Comparison of ENCODE assay signal across 27 cellular contexts in genomic region chr3:142952272-142953193, GRCh38. TPM values are rescaled to one million over a fixed set of nuclear protein-coding genes. Genes with fewer than 3 reads are reported as not detected.
"Had no signal": no experiment of that assay in that cellular context is flagged by ENCODE, and none has a peak within 500 bp of the region (broad histone marks: within the 10 kb centered on the region; RNA-seq: fewer than 3 reads in every experiment).

No MANE protein-coding gene starts in this region.

- H3K36me3 Mint-ChIP-seq: memory B cell; naive thymus-derived CD8-positive, alpha-beta T cell had no signal

- H3K4me3 Mint-ChIP-seq: activated CD4-positive, alpha-beta memory T cell treated with anti-CD3 and anti-CD28 coated beads, Interleukin-2, amount 10 ng/mL, durations not matched to agents 7 days and 5 days; activated CD4-positive, alpha-beta T cell treated with anti-CD3 and anti-CD28 coated beads, Interleukin-2, amount 10 ng/mL, durations not matched to agents 7 days and 5 days; activated T-cell treated with anti-CD3 and anti-CD28 coated beads, Interleukin-2, amount 50 U/mL, for 4 hours; activated T-helper 17 cell treated with anti-CD3 and anti-CD28 coated beads, Interleukin-2, amount 50 U/mL, for 72 hours; central memory CD8-positive, alpha-beta T cell; dendritic cell treated with granulocyte-macrophage colony-stimulating factor and Interleukin-4, amounts not matched to agents 40 ng/mL and 50 ng/mL, for 4 days; memory B cell; naive thymus-derived CD8-positive, alpha-beta T cell; neural crest cell; T-helper 2 cell treated with Interferon-gamma antibody and Interleukin-4, amounts not matched to agents 5 μg/mL and 100 μg/mL, for 36 hours had no signal

- FAIRE-seq: islet of Langerhans had no signal

- H3K4me1 ChIP-seq: suprapubic skin, upper lobe of right lung had no signal

- H3K4me1 Mint-ChIP-seq: activated T-helper 17 cell treated with anti-CD3 and anti-CD28 coated beads, Interleukin-2, amount 50 U/mL, for 72 hours; central memory CD8-positive, alpha-beta T cell; naive thymus-derived CD8-positive, alpha-beta T cell had no signal

- H3K9me3 Mint-ChIP-seq: activated CD4-positive, alpha-beta memory T cell treated with anti-CD3 and anti-CD28 coated beads, Interleukin-2, amount 10 ng/mL, durations not matched to agents 7 days and 5 days; activated CD4-positive, alpha-beta T cell treated with anti-CD3 and anti-CD28 coated beads, Interleukin-2, amount 10 ng/mL, durations not matched to agents 7 days and 5 days; activated T-cell treated with anti-CD3 and anti-CD28 coated beads, Interleukin-2, amount 50 U/mL, for 4 hours; activated T-helper 17 cell treated with anti-CD3 and anti-CD28 coated beads, Interleukin-2, amount 50 U/mL, for 72 hours; central memory CD8-positive, alpha-beta T cell; dendritic cell treated with granulocyte-macrophage colony-stimulating factor and Interleukin-4, amounts not matched to agents 40 ng/mL and 50 ng/mL, for 4 days; memory B cell; naive thymus-derived CD8-positive, alpha-beta T cell; neural crest cell; T-helper 2 cell treated with Interferon-gamma antibody and Interleukin-4, amounts not matched to agents 5 μg/mL and 100 μg/mL, for 36 hours had no signal

- H3K27ac Mint-ChIP-seq: activated CD4-positive, alpha-beta memory T cell treated with anti-CD3 and anti-CD28 coated beads, Interleukin-2, amount 10 ng/mL, durations not matched to agents 7 days and 5 days; activated CD4-positive, alpha-beta T cell treated with anti-CD3 and anti-CD28 coated beads, Interleukin-2, amount 10 ng/mL, durations not matched to agents 7 days and 5 days; activated T-helper 17 cell treated with anti-CD3 and anti-CD28 coated beads, Interleukin-2, amount 50 U/mL, for 72 hours; dendritic cell treated with granulocyte-macrophage colony-stimulating factor and Interleukin-4, amounts not matched to agents 40 ng/mL and 50 ng/mL, for 4 days; memory B cell; T-helper 2 cell treated with Interferon-gamma antibody and Interleukin-4, amounts not matched to agents 5 μg/mL and 100 μg/mL, for 36 hours had no signal

- H3K4me3 ChIP-seq: esophagus squamous epithelium, spleen, suprapubic skin, tibial artery, upper lobe of right lung had no signal

- DNase-seq: activated CD4-positive, alpha-beta memory T cell treated with anti-CD3 and anti-CD28 coated beads, Interleukin-2, amount 10 ng/mL, durations not matched to agents 7 days and 5 days; activated CD4-positive, alpha-beta T cell treated with anti-CD3 and anti-CD28 coated beads, Interleukin-2, amount 10 ng/mL, durations not matched to agents 7 days and 5 days; activated gamma-delta T cell treated with Interleukin-2 at 50 U/mL for 16 hours; activated naive CD4-positive, alpha-beta T cell treated with anti-CD3 and anti-CD28 coated beads, Interleukin-2, amount 50 U/mL, for 16 hours; activated T-cell treated with anti-CD3 and anti-CD28 coated beads, Interleukin-2, amount 50 U/mL, for 4 hours; amygdala; esophagus squamous epithelium; foreskin melanocyte; naive thymus-derived CD8-positive, alpha-beta T cell; right cardiac atrium; spleen; stimulated activated naive CD4-positive, alpha-beta T cell; T-helper 1 cell; tibial artery; upper lobe of right lung had no signal

- H3K27ac ChIP-seq: esophagus squamous epithelium, spleen, suprapubic skin, tibial artery, upper lobe of right lung had no signal

- H3K36me3 ChIP-seq: esophagus squamous epithelium, spleen, suprapubic skin, tibial artery, upper lobe of right lung had no signal

- H3K9me3 ChIP-seq: esophagus squamous epithelium, spleen, suprapubic skin, tibial artery, upper lobe of right lung had no signal

- ATAC-seq: activated CD4-positive, CD25-positive, alpha-beta regulatory T cell treated with anti-CD3 and anti-CD28 coated beads, Interleukin-2, amount 50 U/mL, for 24 hours; activated T-cell treated with anti-CD3 and anti-CD28 coated beads, Interleukin-2, amount 50 U/mL, for 4 hours; activated T-helper 17 cell treated with anti-CD3 and anti-CD28 coated beads, Interleukin-2, amount 50 U/mL, for 72 hours; naive thymus-derived CD8-positive, alpha-beta T cell; upper lobe of right lung had no signal

RNA-seq across cellular contexts. Expression of gene PAQR9, which starts 10.9 kb away (rescaled TPM):
- total RNA-seq: activated CD4-positive, alpha-beta memory T cell treated with anti-CD3 and anti-CD28 coated beads, Interleukin-2, amount 10 ng/mL, durations not matched to agents 7 days and 5 days; activated CD4-positive, alpha-beta T cell treated with anti-CD3 and anti-CD28 coated beads, Interleukin-2, amount 10 ng/mL, durations not matched to agents 7 days and 5 days; activated T-cell treated with anti-CD3 and anti-CD28 coated beads, Interleukin-2, amount 50 U/mL, for 4 hours; activated T-helper 17 cell treated with anti-CD3 and anti-CD28 coated beads, Interleukin-2, amount 50 U/mL, for 72 hours; esophagus squamous epithelium; glomerular endothelial cell; lower leg skin; naive thymus-derived CD8-positive, alpha-beta T cell; pulmonary artery endothelial cell; suprapubic skin; upper lobe of right lung had no signal
- polyA plus RNA-seq: naive thymus-derived CD8-positive, alpha-beta T cell had no signal
